8 cellular contexts compared by ENCODE assay signal in genomic region chr14:80850197-80850814, GRCh38.
DNase-seq lines count a peak whose midpoint lies in the region; ATAC-seq, FAIRE-seq and TF ChIP-seq lines count a peak whose summit lies in the region.

No MANE protein-coding gene starts in this region.

- H3K36me3 ChIP-seq in gastrocnemius medialis = no peaks in the 10 kb centered on the region

- no peaks in the 10 kb centered on the region for H3K9me3 ChIP-seq in gastrocnemius medialis

- no peaks in the 10 kb centered on the region for H3K27me3 ChIP-seq in gastrocnemius medialis

- no peak for TF ChIP-seq POLR2A in gastrocnemius medialis (IDR thresholded peaks at IDR 0.05)

- ATAC-seq in HG03175 (IDR thresholded peaks at IDR 0.05; ENCODE audit: unreplicated experiment) (peak; percentile 73), gastrocnemius medialis (peak in 1 of 2 donors; percentile 39), GM19328 (IDR thresholded peaks at IDR 0.05; ENCODE audit: unreplicated experiment) (no peak)

- no peak overlapping the region for H3K4me3 ChIP-seq in fibroblast of pulmonary artery (replicated peaks; ENCODE audit: low read depth, low read length)
- H3K4me3 ChIP-seq in gastrocnemius medialis = no peak overlapping the region

- DNase-seq in SHP77 treated with DMSO at 0.1 percent for 48 hours (lab: John Stamatoyannopoulos, UW) = peak; percentile 10
- no peak for DNase-seq in SHP77 (lab: John Stamatoyannopoulos, UW)
- DNase-seq in RCC 7860 (ENCODE audit: low spot score) = peak; percentile 6
- DNase-seq in fibroblast of pulmonary artery (ENCODE audit: low read depth) = peak; percentile 79
- DNase-seq in gastrocnemius medialis = no peak
- no peak for DNase-seq in stimulated activated CD4-positive, alpha-beta T cell treated with anti-CD3 and anti-CD28 coated beads, Interleukin-2, amount 100 ng/mL, for 48 hours

- intact Hi-C loops in gastrocnemius medialis (cut with DNase I; ENCODE audit: low total_unique reads) = no loop called here

- no peak overlapping the region for H3K27ac ChIP-seq in gastrocnemius medialis

- peak; percentile 55 for TF ChIP-seq CTCF in fibroblast of pulmonary artery (IDR thresholded peaks at IDR 0.05; ENCODE audit: low read length, missing control alignments)
- peak; percentile 37 to 68 (median 49) for TF ChIP-seq CTCF in gastrocnemius medialis (IDR thresholded peaks at IDR 0.05 in 4 of 5, conservative IDR thresholded peaks at IDR 0.05 in 1 of 5)

- in situ Hi-C loops in gastrocnemius medialis (cut with MboI; ENCODE audit: low sequenced_read_pairs in 4 of 4) = loop anchor here in 2 of 4 donors (25.0 kb wide), 1 partner anchor 788 kb away; no protein-coding TSS in a partner anchor

- peak; percentile 64 for FAIRE-seq in RCC 7860 (lab: Jason Lieb, UNC)

- peaks cover 0 to 3% of the 10 kb centered on the region in 2 donors for H3K4me1 ChIP-seq in gastrocnemius medialis

Comparison
In these comparisons a context has a peak if more than half of its experiments do, and no peak if none do; other contexts are left out.
1. DNase-seq: peak in SHP77 treated with DMSO at 0.1 percent for 48 hours (single experiment), RCC 7860 (single experiment) and fibroblast of pulmonary artery (single experiment); none in SHP77 (0 of 2), gastrocnemius medialis (0 of 2) and stimulated activated CD4-positive, alpha-beta T cell treated with anti-CD3 and anti-CD28 coated beads, Interleukin-2, amount 100 ng/mL, for 48 hours (0 of 2).